19 cellular contexts compared by ENCODE assay signal in genomic region chr9:126374366-126374781, GRCh38. TPM values are rescaled to one million over a fixed set of nuclear protein-coding genes. Genes with fewer than 3 reads are reported as not detected.
DNase-seq lines count a peak whose midpoint lies in the region; ATAC-seq and TF ChIP-seq lines count a peak whose summit lies in the region.
"Had no signal": no experiment of that assay in that cellular context is flagged by ENCODE, and none has a peak within 500 bp of the region (broad histone marks: within the 10 kb centered on the region; RNA-seq: fewer than 3 reads in every experiment).

No MANE protein-coding gene starts in this region.

- no peak overlapping the region for H2BK120ac ChIP-seq in H9 (ENCODE audit: low read depth, low read length, poor library complexity, severe bottlenecking)

- no peak overlapping the region for H3K27ac ChIP-seq in H9 (ENCODE audit: insufficient read length, low read depth, low read length)
- H3K27ac ChIP-seq in angular gyrus (ENCODE audit: low read depth, low read length), result peak overlapping the region; percentile 79
- H3K27ac ChIP-seq in smooth muscle cell (ENCODE audit: low read depth), result peak overlapping the region; percentile 84
- H3K27ac ChIP-seq: ovary, thoracic aorta had no signal

- H4K20me1 ChIP-seq in H9 (ENCODE audit: control insufficient read depth, insufficient read depth, insufficient read length) (no peaks in the 10 kb centered on the region), smooth muscle cell (ENCODE audit: low read depth) (no peaks in the 10 kb centered on the region)

- ATAC-seq in left lobe of liver, result peak; percentile 34
- no peak for ATAC-seq in HG03432 (IDR thresholded peaks at IDR 0.05; ENCODE audit: unreplicated experiment)
- ATAC-seq in activated CD4-positive, CD25-positive, alpha-beta regulatory T cell treated with anti-CD3 and anti-CD28 coated beads, Interleukin-2, amount 50 U/mL, for 24 hours, result no peak
- no peak for ATAC-seq in WTC11
- ATAC-seq: left ventricle myocardium superior, sciatic nerve had no signal

- POLR2A ChIA-PET in WTC11 (lab: Charles Lee), result no interaction called here

- no peak overlapping the region for H3K4me3 ChIP-seq in smooth muscle cell
- H3K4me3 ChIP-seq: ovary, thoracic aorta had no signal

- H2BK15ac ChIP-seq in H9 (ENCODE audit: low read depth, low read length), result no peak overlapping the region

- no peaks in the 10 kb centered on the region for H3K27me3 ChIP-seq in H9 (ENCODE audit: insufficient read depth, low read length)
- H3K27me3 ChIP-seq in smooth muscle cell (ENCODE audit: low read depth), result no peaks in the 10 kb centered on the region
- H3K27me3 ChIP-seq: ovary had no signal

- H4K8ac ChIP-seq in H9 (replicated peaks; ENCODE audit: insufficient read length, low read depth, low read length), result no peak overlapping the region

- H3K79me1 ChIP-seq in H9 (ENCODE audit: insufficient read depth, low read depth, low read length, poor library complexity, severe bottlenecking), result no peaks in the 10 kb centered on the region

- no peak for TF ChIP-seq CTCF in H9 (conservative IDR thresholded peaks at IDR 0.05)
- no peak for TF ChIP-seq CTCF in smooth muscle cell (IDR thresholded peaks at IDR 0.05; ENCODE audit: borderline replicate concordance, insufficient read depth, poor library complexity, severe bottlenecking)
- TF ChIP-seq CTCF in WTC11 (IDR thresholded peaks at IDR 0.05), result no peak

- H2BK12ac ChIP-seq in H9 (ENCODE audit: insufficient read length, low read depth, low read length), result no peak overlapping the region

- no peak overlapping the region for H3T11ph ChIP-seq in H9 (ENCODE audit: low read length)

- CTCF ChIA-PET in WTC11 (lab: Charles Lee), result interaction anchor here (1.6 kb wide), 1 partner anchor 24 kb away, joined by 11 read pairs; no protein-coding TSS in a partner anchor

- H3K36me3 Mint-ChIP-seq in H9 (ENCODE audit: insufficient read depth in 1 of 3, low read depth in 3 of 3) (no peaks in the 10 kb centered on the region), WTC11 (no peaks in the 10 kb centered on the region)

- H4K91ac ChIP-seq in H9 (ENCODE audit: insufficient read length, low read depth, low read length), result no peak overlapping the region

- peaks cover 8% of the 10 kb centered on the region; the same call in 1 of the 2 replicates for H3K4me1 ChIP-seq in H9 (ENCODE audit: insufficient read depth, low read length)
- H3K4me1 ChIP-seq in smooth muscle cell (ENCODE audit: low read depth), result peaks cover 56% of the 10 kb centered on the region

- peaks cover 43 to 54% of the 10 kb centered on the region in 2 experiments for H3K4me1 Mint-ChIP-seq in H9
- H3K4me1 Mint-ChIP-seq in WTC11, result peaks cover 57% of the 10 kb centered on the region

- H3F3A ChIP-seq in smooth muscle cell (ENCODE audit: low read depth), result peaks cover 35% of the 10 kb centered on the region

- 0 out of 2 replicates have a peak overlapping the region, but pooled peaks have one; percentile 59 for H3K14ac ChIP-seq in H9 (ENCODE audit: insufficient read depth, low read length)

- no peaks in the 10 kb centered on the region for H3K36me3 ChIP-seq in smooth muscle cell (ENCODE audit: low read depth)
- H3K36me3 ChIP-seq: ovary, thoracic aorta had no signal

- no peak overlapping the region for H3K9ac ChIP-seq in H9 (ENCODE audit: extremely low read depth, insufficient read length, low read length)
- peak overlapping the region; percentile 9 for H3K9ac ChIP-seq in smooth muscle cell (ENCODE audit: low read depth)

- H3K27ac Mint-ChIP-seq in H9 (peak overlapping the region in 1 of 3 experiments; percentile 12; a peak in 1 of 7 replicates), WTC11 (no peak overlapping the region)
- H3K27ac Mint-ChIP-seq: activated naive CD4-positive, alpha-beta T cell treated with anti-CD3 and anti-CD28 coated beads, Interleukin-2, amount 50 U/mL, for 24 hours had no signal

- H3K9me3 Mint-ChIP-seq in H9 (no peaks in the 10 kb centered on the region), WTC11 (no peaks in the 10 kb centered on the region)
- H3K9me3 Mint-ChIP-seq: activated naive CD4-positive, alpha-beta T cell treated with anti-CD3 and anti-CD28 coated beads, Interleukin-2, amount 50 U/mL, for 24 hours had no signal

- no peaks in the 10 kb centered on the region for H3K79me2 ChIP-seq in H9 (ENCODE audit: insufficient read depth, low read length)
- H3K79me2 ChIP-seq in smooth muscle cell (ENCODE audit: low read depth), result no peaks in the 10 kb centered on the region

- no peak for DNase-seq in H9
- DNase-seq in left lobe of liver (ENCODE audit: low spot score), result no peak
- no peak for DNase-seq in smooth muscle cell (lab: John Stamatoyannopoulos, UW; ENCODE audit: unreplicated experiment)
- no peak for DNase-seq in WTC11 (ENCODE audit: low spot score)
- DNase-seq: activated CD4-positive, alpha-beta T cell treated with anti-CD3 and anti-CD28 coated beads for 4 hours; DMS79; H7; left ventricle myocardium superior; NCI-H146; NCI-H2171 treated with DMSO at 0.1 percent for 48 hours; NCI-H69; ovary; SHP77 had no signal

- no peak overlapping the region for H2BK20ac ChIP-seq in H9 (ENCODE audit: low read depth, low read length, poor library complexity, severe bottlenecking)

- H3K4ac ChIP-seq in H9 (ENCODE audit: low read depth, low read length), result no peak overlapping the region

- H2AFZ ChIP-seq in H9 (ENCODE audit: low read length), result no peak overlapping the region
- H2AFZ ChIP-seq in smooth muscle cell (ENCODE audit: low read depth), result peak overlapping the region; percentile 19

- no peak overlapping the region for H3K56ac ChIP-seq in H9 (ENCODE audit: insufficient read length, low read depth, low read length)

- no peak overlapping the region for H3K4me2 ChIP-seq in H9 (ENCODE audit: insufficient read depth, insufficient read length, low read length)
- peak overlapping the region; percentile 69 for H3K4me2 ChIP-seq in smooth muscle cell

- no peak overlapping the region for H3K18ac ChIP-seq in H9 (ENCODE audit: insufficient read length, low read depth, low read length)

- H3K23me2 ChIP-seq in H9 (ENCODE audit: insufficient read length, low read depth, low read length, poor library complexity, severe bottlenecking), result no peaks in the 10 kb centered on the region

- no peak overlapping the region for H4K5ac ChIP-seq in H9 (ENCODE audit: insufficient read length, low read depth, low read length)

- WGBS in H9 (ENCODE audit: extremely low coverage, insufficient read length, low lambda C conversion rate), result no CpG with 5 or more reads among the region's 4 CpGs
- WGBS in smooth muscle cell (ENCODE audit: low lambda C conversion rate), result 75% methylated on average over 4 of the region's 4 CpGs

- no peaks in the 10 kb centered on the region for H3K9me3 ChIP-seq in H9 (ENCODE audit: control insufficient read depth, low read depth, low read length)
- H3K9me3 ChIP-seq in smooth muscle cell (replicated peaks; ENCODE audit: low read depth), result no peaks in the 10 kb centered on the region
- H3K9me3 ChIP-seq: ovary, thoracic aorta had no signal

- no peaks in the 10 kb centered on the region for H3K27me3 Mint-ChIP-seq in H9 (ENCODE audit: low read depth)
- H3K27me3 Mint-ChIP-seq in WTC11 (ENCODE audit: low read depth), result no peaks in the 10 kb centered on the region
- H3K27me3 Mint-ChIP-seq: activated naive CD4-positive, alpha-beta T cell treated with anti-CD3 and anti-CD28 coated beads, Interleukin-2, amount 50 U/mL, for 24 hours had no signal

- H3K23ac ChIP-seq in H9 (ENCODE audit: insufficient read length, low read depth, low read length), result no peak overlapping the region

- no peak overlapping the region for H2AK5ac ChIP-seq in H9 (ENCODE audit: insufficient read length, low read length)

- H2BK5ac ChIP-seq in H9 (ENCODE audit: insufficient read length, low read length), result no peak overlapping the region

- H3K4me3 Mint-ChIP-seq in H9, result no peak overlapping the region
- no peak overlapping the region for H3K4me3 Mint-ChIP-seq in WTC11
- H3K4me3 Mint-ChIP-seq: activated naive CD4-positive, alpha-beta T cell treated with anti-CD3 and anti-CD28 coated beads, Interleukin-2, amount 50 U/mL, for 24 hours had no signal

TF ChIP-seq in WTC11, 78 proteins besides CTCF, POLR2A, EP300 and RAD21 (continues in another document):
- TF ChIP-seq NR2C2 (CRISPR knock-in tag; IDR thresholded peaks at IDR 0.05), result no peak
- no peak for TF ChIP-seq SP1 (CRISPR knock-in tag; conservative IDR thresholded peaks at IDR 0.05)
- no peak for TF ChIP-seq FOXK1 (CRISPR knock-in tag; IDR thresholded peaks at IDR 0.05)
- TF ChIP-seq HMGXB4 (CRISPR knock-in tag; IDR thresholded peaks at IDR 0.05), result no peak
- TF ChIP-seq ZNF232 (CRISPR knock-in tag; IDR thresholded peaks at IDR 0.05), result no peak
- TF ChIP-seq KAT7 (CRISPR knock-in tag; IDR thresholded peaks at IDR 0.05; ENCODE audit: borderline replicate concordance), result no peak
- TF ChIP-seq GRHL2 (CRISPR knock-in tag; IDR thresholded peaks at IDR 0.05; ENCODE audit: insufficient replicate concordance, severe bottlenecking), result no peak
- TF ChIP-seq ZNF219 (CRISPR knock-in tag; IDR thresholded peaks at IDR 0.05; ENCODE audit: borderline replicate concordance), result no peak
- TF ChIP-seq ESRRA (CRISPR knock-in tag; IDR thresholded peaks at IDR 0.05; ENCODE audit: borderline replicate concordance), result no peak
- TF ChIP-seq RELA (CRISPR knock-in tag; IDR thresholded peaks at IDR 0.05; ENCODE audit: borderline replicate concordance), result no peak
- TF ChIP-seq FOXJ3 (CRISPR knock-in tag; IDR thresholded peaks at IDR 0.05; ENCODE audit: borderline replicate concordance), result no peak
- TF ChIP-seq ZMAT4 (CRISPR knock-in tag; IDR thresholded peaks at IDR 0.05), result no peak
- no peak for TF ChIP-seq ZBTB21 (CRISPR knock-in tag; IDR thresholded peaks at IDR 0.05; ENCODE audit: borderline replicate concordance)

RNA-seq across cellular contexts. Expression of gene MVB12B, which starts 47.7 kb away (rescaled TPM):
- 5.8 and 7.1 TPM in 2 replicates for total RNA-seq in H9 (2021)
- 8.8 TPM for total RNA-seq in left lobe of liver
- total RNA-seq in smooth muscle cell, result 4.3 and 6.9 TPM in 2 replicates
- 5.4 and 7.8 TPM in 2 replicates for polyA plus RNA-seq in smooth muscle cell
- 4.9 to 5.7 TPM (median 5.5 TPM) in 3 replicates for total RNA-seq in WTC11 (2021)
